ENCODE assay signal across 8 cellular contexts in the genomic region with DNA sequence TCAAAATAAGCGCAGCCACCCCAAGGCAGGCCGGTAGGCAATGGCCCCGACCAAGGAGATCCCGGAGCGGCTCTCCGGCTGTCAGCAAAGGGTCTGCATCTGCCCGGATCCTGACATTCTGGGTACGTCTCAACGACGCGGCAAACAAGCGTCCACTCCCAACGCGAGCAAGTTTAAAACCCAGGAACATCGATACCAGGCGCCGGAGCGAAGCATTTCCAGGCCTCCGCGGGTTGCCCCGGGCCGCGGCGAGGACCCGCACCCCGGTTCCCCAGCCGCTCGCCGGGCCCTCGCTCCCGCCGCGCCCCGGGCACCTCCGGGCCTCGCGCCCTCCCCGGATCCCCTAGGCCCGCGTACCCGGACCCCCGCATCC. TPM values are rescaled to one million over a fixed set of nuclear protein-coding genes. Genes with fewer than 3 reads are reported as not detected.
DNase-seq lines count a peak whose midpoint lies in the region; ATAC-seq and TF ChIP-seq lines count a peak whose summit lies in the region.

No MANE protein-coding gene starts in this region.

- H3K9ac ChIP-seq in liver (ENCODE audit: low read depth in 1 of 2, low read length in 2 of 2): peak overlapping the region; percentile 57 to 84

- DNase-seq in GM03348 (ENCODE audit: low spot score) (peak; percentile 73), dermis blood vessel endothelial cell (peak; percentile 60), GDM1 (lab: John Stamatoyannopoulos, UW) (no peak)
- peak; percentile 4 to 14 for DNase-seq in activated CD4-positive, alpha-beta T cell treated with anti-CD3 and anti-CD28 coated beads for 4 hours
- DNase-seq in stimulated activated naive B cell treated with anti-CD40 and anti-IgM and Interleukin-4, amounts not matched to agents 10 μg/mL and 1 μg/mL and 100 μg/mL, for 72 hours: no peak

- TF ChIP-seq RAD21 in liver (IDR thresholded peaks at IDR 0.05): no peak

- peak overlapping the region; percentile 98 for H3K27ac Mint-ChIP-seq in stimulated activated naive B cell treated with anti-CD40 and anti-IgM and Interleukin-4, amounts not matched to agents 10 μg/mL and 1 μg/mL and 100 μg/mL, for 72 hours

- H3K27me3 ChIP-seq in liver (ENCODE audit: control insufficient read depth in 4 of 4, insufficient read depth in 4 of 4, low read length in 3 of 4): no peaks in the 10 kb centered on the region

- peak; percentile 33 for ATAC-seq in GM21737 (IDR thresholded peaks at IDR 0.05; ENCODE audit: unreplicated experiment)
- ATAC-seq in stimulated activated naive B cell treated with anti-CD40 and anti-IgM and Interleukin-4, amounts not matched to agents 10 μg/mL and 1 μg/mL and 100 μg/mL, for 72 hours (replicated peaks): peak; percentile 58 to 63

- peaks cover 17 to 38% of the 10 kb centered on the region in 2 donors for H3K4me1 Mint-ChIP-seq in stimulated activated naive B cell treated with anti-CD40 and anti-IgM and Interleukin-4, amounts not matched to agents 10 μg/mL and 1 μg/mL and 100 μg/mL, for 72 hours

- TF ChIP-seq CTCF in liver (IDR thresholded peaks at IDR 0.05; ENCODE audit: low read depth, low read length, missing input control): no peak

- H3K36me3 ChIP-seq in KOPT-K1 (ENCODE audit: insufficient read depth, low read length) (no peaks in the 10 kb centered on the region), liver (ENCODE audit: control insufficient read depth in 4 of 4, insufficient read depth in 3 of 4, low read depth in 1 of 4, low read length in 3 of 4) (no peaks in the 10 kb centered on the region)

- peaks cover 0 to 8% of the 10 kb centered on the region in 2 donors for H3K36me3 Mint-ChIP-seq in stimulated activated naive B cell treated with anti-CD40 and anti-IgM and Interleukin-4, amounts not matched to agents 10 μg/mL and 1 μg/mL and 100 μg/mL, for 72 hours

- no peaks in the 10 kb centered on the region for H3K27me3 Mint-ChIP-seq in stimulated activated naive B cell treated with anti-CD40 and anti-IgM and Interleukin-4, amounts not matched to agents 10 μg/mL and 1 μg/mL and 100 μg/mL, for 72 hours

- peak overlapping the region; percentile 87 to 98 (median 88) for H3K4me3 ChIP-seq in liver (ENCODE audit: low read depth in 1 of 3, low read length in 3 of 3)

- H3K4me1 ChIP-seq in liver (ENCODE audit: control insufficient read depth in 4 of 4, insufficient read depth in 4 of 4, low read length in 3 of 4): peaks cover 4 to 22% (median 11%) of the 10 kb centered on the region in 4 donors

- WGBS in liver: under 1% methylated on average over 42 of the region's 42 CpGs

- H3K4me3 Mint-ChIP-seq in stimulated activated naive B cell treated with anti-CD40 and anti-IgM and Interleukin-4, amounts not matched to agents 10 μg/mL and 1 μg/mL and 100 μg/mL, for 72 hours: peak overlapping the region; percentile 92

- H3K9me3 ChIP-seq in KOPT-K1 (ENCODE audit: insufficient read depth, low read length, poor library complexity, severe bottlenecking): no peaks in the 10 kb centered on the region
- H3K9me3 ChIP-seq in liver (ENCODE audit: control insufficient read depth in 4 of 4, low read length in 3 of 4): no peaks in the 10 kb centered on the region

- no peaks in the 10 kb centered on the region for H3K9me3 Mint-ChIP-seq in stimulated activated naive B cell treated with anti-CD40 and anti-IgM and Interleukin-4, amounts not matched to agents 10 μg/mL and 1 μg/mL and 100 μg/mL, for 72 hours

- H3K27ac ChIP-seq in KOPT-K1 (ENCODE audit: low read depth, low read length, poor library complexity, severe bottlenecking) (peak overlapping the region; percentile 61), liver (ENCODE audit: low read depth in 1 of 2, low read length in 2 of 2) (peak overlapping the region; percentile 74 to 85)

TF ChIP-seq in liver, 16 proteins besides CTCF, POLR2A, EP300 and RAD21:
- TF ChIP-seq FOXA2 (IDR thresholded peaks at IDR 0.05): no peak
- TF ChIP-seq, protein P1, sequence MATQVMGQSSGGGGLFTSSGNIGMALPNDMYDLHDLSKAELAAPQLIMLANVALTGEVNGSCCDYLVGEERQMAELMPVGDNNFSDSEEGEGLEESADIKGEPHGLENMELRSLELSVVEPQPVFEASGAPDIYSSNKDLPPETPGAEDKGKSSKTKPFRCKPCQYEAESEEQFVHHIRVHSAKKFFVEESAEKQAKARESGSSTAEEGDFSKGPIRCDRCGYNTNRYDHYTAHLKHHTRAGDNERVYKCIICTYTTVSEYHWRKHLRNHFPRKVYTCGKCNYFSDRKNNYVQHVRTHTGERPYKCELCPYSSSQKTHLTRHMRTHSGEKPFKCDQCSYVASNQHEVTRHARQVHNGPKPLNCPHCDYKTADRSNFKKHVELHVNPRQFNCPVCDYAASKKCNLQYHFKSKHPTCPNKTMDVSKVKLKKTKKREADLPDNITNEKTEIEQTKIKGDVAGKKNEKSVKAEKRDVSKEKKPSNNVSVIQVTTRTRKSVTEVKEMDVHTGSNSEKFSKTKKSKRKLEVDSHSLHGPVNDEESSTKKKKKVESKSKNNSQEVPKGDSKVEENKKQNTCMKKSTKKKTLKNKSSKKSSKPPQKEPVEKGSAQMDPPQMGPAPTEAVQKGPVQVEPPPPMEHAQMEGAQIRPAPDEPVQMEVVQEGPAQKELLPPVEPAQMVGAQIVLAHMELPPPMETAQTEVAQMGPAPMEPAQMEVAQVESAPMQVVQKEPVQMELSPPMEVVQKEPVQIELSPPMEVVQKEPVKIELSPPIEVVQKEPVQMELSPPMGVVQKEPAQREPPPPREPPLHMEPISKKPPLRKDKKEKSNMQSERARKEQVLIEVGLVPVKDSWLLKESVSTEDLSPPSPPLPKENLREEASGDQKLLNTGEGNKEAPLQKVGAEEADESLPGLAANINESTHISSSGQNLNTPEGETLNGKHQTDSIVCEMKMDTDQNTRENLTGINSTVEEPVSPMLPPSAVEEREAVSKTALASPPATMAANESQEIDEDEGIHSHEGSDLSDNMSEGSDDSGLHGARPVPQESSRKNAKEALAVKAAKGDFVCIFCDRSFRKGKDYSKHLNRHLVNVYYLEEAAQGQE (IDR thresholded peaks at IDR 0.05): no peak
- TF ChIP-seq RXRA (IDR thresholded peaks at IDR 0.05): no peak
- TF ChIP-seq, protein P2, sequence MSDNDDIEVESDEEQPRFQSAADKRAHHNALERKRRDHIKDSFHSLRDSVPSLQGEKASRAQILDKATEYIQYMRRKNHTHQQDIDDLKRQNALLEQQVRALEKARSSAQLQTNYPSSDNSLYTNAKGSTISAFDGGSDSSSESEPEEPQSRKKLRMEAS (IDR thresholded peaks at IDR 0.05): no peak

RNA-seq across cellular contexts. Expression of a gene that starts 0.5 kb away (rescaled TPM):
- total RNA-seq in dermis blood vessel endothelial cell: 27.5 and 34.2 TPM in 2 replicates
- total RNA-seq in liver: 10 to 100 TPM in 1 of 2 donors, 1 to 10 TPM in 1; 7.2 to 28.4 TPM
- 10 to 100 TPM; 11.7 to 14.3 TPM for polyA plus RNA-seq in liver

RNA-seq across cellular contexts. Expression of a gene that starts 20.3 kb away (rescaled TPM):
- total RNA-seq in dermis blood vessel endothelial cell: 6.1 and 9.5 TPM in 2 replicates
- total RNA-seq in liver: 10 to 100 TPM in 1 of 2 donors, 1 to 10 TPM in 1; 5.1 to 10.7 TPM
- 10 to 100 TPM; 12.8 to 17.9 TPM for polyA plus RNA-seq in liver

RNA-seq across cellular contexts. Expression of a gene that starts 36.6 kb away (rescaled TPM):
- total RNA-seq in dermis blood vessel endothelial cell (56.5 and 88.3 TPM in 2 replicates), liver (10 to 100 TPM; 38.7 to 73.5 TPM)
- polyA plus RNA-seq in liver: 100 to 1,000 TPM in 1 of 2 donors, 10 to 100 TPM in 1; 91.1 to 177 TPM

Comparison
In these comparisons a context has a peak if more than half of its experiments do, and no peak if none do; other contexts are left out.
1. DNase-seq: peak in GM03348 (single experiment), activated CD4-positive, alpha-beta T cell treated with anti-CD3 and anti-CD28 coated beads for 4 hours (2 of 2) and dermis blood vessel endothelial cell (single experiment); none in stimulated activated naive B cell treated with anti-CD40 and anti-IgM and Interleukin-4, amounts not matched to agents 10 μg/mL and 1 μg/mL and 100 μg/mL, for 72 hours (single experiment) and GDM1 (single experiment).